In the genomic region with DNA sequence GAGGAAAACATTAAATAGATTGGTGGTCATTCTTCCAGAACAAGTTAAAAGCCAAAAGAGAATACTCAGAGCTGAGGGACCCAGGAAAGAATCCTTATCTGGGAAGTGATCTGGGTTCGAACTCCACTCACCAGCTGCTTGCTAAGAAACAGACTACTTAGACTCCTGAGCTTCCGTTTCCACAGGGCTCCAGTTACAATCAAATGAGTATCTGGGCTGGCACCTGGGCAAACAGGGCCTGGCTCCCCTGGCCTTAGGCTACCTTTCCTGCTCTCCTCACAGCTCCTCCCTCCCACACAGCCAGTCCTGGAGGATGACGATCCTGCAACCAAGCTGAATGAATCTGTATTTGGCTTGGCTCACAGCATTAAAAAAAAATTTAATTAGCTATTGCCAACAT, we compare ENCODE assay signal across 19 cellular contexts. TPM values are rescaled to one million over a fixed set of nuclear protein-coding genes. Genes with fewer than 3 reads are reported as not detected.
DNase-seq lines count a peak whose midpoint lies in the region; ATAC-seq, FAIRE-seq and TF ChIP-seq lines count a peak whose summit lies in the region.
"Had no signal": no experiment of that assay in that cellular context is flagged by ENCODE, and none has a peak within 500 bp of the region (broad histone marks: within the 10 kb centered on the region; RNA-seq: fewer than 3 reads in every experiment).

No MANE protein-coding gene starts in this region.

- no peaks in the 10 kb centered on the region for H3K27me3 Mint-ChIP-seq in activated CD4-positive, alpha-beta T cell treated with anti-CD3 and anti-CD28 coated beads, Interleukin-2, amount 10 ng/mL, durations not matched to agents 7 days and 5 days
- H3K27me3 Mint-ChIP-seq: activated naive CD8-positive, alpha-beta T cell; naive B cell had no signal

- WGBS in small intestine, 3 donors: 21 to 61% (median 42%) methylated on average over 3 of the region's 3 CpGs

- CTCF ChIA-PET in activated CD4-positive, alpha-beta T cell treated with anti-CD3 and anti-CD28 coated beads, Interleukin-2, amount 10 ng/mL, durations not matched to agents 7 days and 5 days (lab: Charles Lee): interaction anchor here (0.8 kb wide), 1 partner anchor 26 kb away, joined by 3 read pairs; no protein-coding TSS in a partner anchor

- H3K36me3 ChIP-seq in small intestine (ENCODE audit: control insufficient read depth in 2 of 2, insufficient read depth in 2 of 2, low read length in 2 of 2): no peaks in the 10 kb centered on the region

- DNase-seq in NCI-H748 (lab: John Stamatoyannopoulos, UW; ENCODE audit: unreplicated experiment): peak; percentile 30
- DNase-seq in NCI-H748 treated with DMSO at 0.1 percent for 48 hours (lab: John Stamatoyannopoulos, UW): no peak
- DNase-seq in NCI-H526 treated with DMSO at 0.1 percent for 48 hours (lab: John Stamatoyannopoulos, UW): peak; percentile 64
- peak in 1 of 2 donors; percentile 52 for DNase-seq in foreskin keratinocyte
- DNase-seq in small intestine: peak; percentile 66
- no peak for DNase-seq in GDM1 (lab: John Stamatoyannopoulos, UW)
- DNase-seq in activated CD4-positive, alpha-beta T cell treated with anti-CD3 and anti-CD28 coated beads, Interleukin-2, amount 10 ng/mL, durations not matched to agents 7 days and 5 days: no peak
- DNase-seq in NCI-H226: no peak
- DNase-seq: activated CD8-positive, alpha-beta memory T cell treated with anti-CD3 and anti-CD28 coated beads, Interleukin-2, amount 50 U/mL, for 48 hours; cerebellar nuclear complex; left ventricle myocardium inferior; naive B cell; NCI-H1105; stimulated activated CD4-positive, alpha-beta T cell treated with anti-CD3 and anti-CD28 coated beads, Interleukin-1b, Interleukin-23, amount 100 ng/mL, for 48 hours; stimulated activated CD8-positive, alpha-beta memory T cell treated with anti-CD3 and anti-CD28 coated beads, Interleukin-4, amount 100 ng/mL, for 48 hours had no signal

- peaks cover 8% of the 10 kb centered on the region for H3K9me3 Mint-ChIP-seq in activated CD4-positive, alpha-beta T cell treated with anti-CD3 and anti-CD28 coated beads, Interleukin-2, amount 10 ng/mL, durations not matched to agents 7 days and 5 days
- H3K9me3 Mint-ChIP-seq: naive B cell, WTC11 had no signal

- H3K4me3 ChIP-seq in small intestine (ENCODE audit: low read depth in 1 of 2, low read length in 2 of 2): no peak overlapping the region
- H3K4me3 ChIP-seq: left ventricle myocardium inferior, tibial nerve had no signal

- no peak overlapping the region for H3K27ac Mint-ChIP-seq in activated CD4-positive, alpha-beta T cell treated with anti-CD3 and anti-CD28 coated beads, Interleukin-2, amount 10 ng/mL, durations not matched to agents 7 days and 5 days
- H3K27ac Mint-ChIP-seq: activated naive CD8-positive, alpha-beta T cell; WTC11 had no signal

- TF ChIP-seq CTCF in foreskin keratinocyte (conservative IDR thresholded peaks at IDR 0.05): no peak

- no peak for FAIRE-seq in small intestine (lab: Jason Lieb, UNC)
- FAIRE-seq: GM12892 had no signal

- peaks cover 5% of the 10 kb centered on the region for H3K4me1 ChIP-seq in foreskin keratinocyte
- peaks cover 0 to 11% of the 10 kb centered on the region in 2 donors for H3K4me1 ChIP-seq in small intestine (ENCODE audit: control insufficient read depth in 2 of 2, insufficient read depth in 1 of 2, low read depth in 1 of 2, low read length in 1 of 2)

- H3K4me3 Mint-ChIP-seq in activated CD4-positive, alpha-beta T cell treated with anti-CD3 and anti-CD28 coated beads, Interleukin-2, amount 10 ng/mL, durations not matched to agents 7 days and 5 days: no peak overlapping the region

- H3K27ac ChIP-seq in foreskin keratinocyte: no peak overlapping the region
- H3K27ac ChIP-seq in small intestine (ENCODE audit: low read depth in 1 of 2, low read length in 1 of 2): no peak overlapping the region
- H3K27ac ChIP-seq: left ventricle myocardium inferior, tibial nerve had no signal

- peaks cover 34% of the 10 kb centered on the region for H3K4me1 Mint-ChIP-seq in activated CD4-positive, alpha-beta T cell treated with anti-CD3 and anti-CD28 coated beads, Interleukin-2, amount 10 ng/mL, durations not matched to agents 7 days and 5 days

- peaks cover 34% of the 10 kb centered on the region for H3K36me3 Mint-ChIP-seq in activated CD4-positive, alpha-beta T cell treated with anti-CD3 and anti-CD28 coated beads, Interleukin-2, amount 10 ng/mL, durations not matched to agents 7 days and 5 days (ENCODE audit: low read depth)

- H3K27me3 ChIP-seq in foreskin keratinocyte (no peaks in the 10 kb centered on the region), small intestine (ENCODE audit: control insufficient read depth in 2 of 2, insufficient read depth in 2 of 2, low read length in 2 of 2) (no peaks in the 10 kb centered on the region)
- H3K27me3 ChIP-seq: tibial nerve had no signal

- H3K9me3 ChIP-seq in small intestine (ENCODE audit: control insufficient read depth, low read depth): no peaks in the 10 kb centered on the region
- H3K9me3 ChIP-seq: left ventricle myocardium inferior, tibial nerve had no signal

- POLR2A ChIA-PET in activated CD4-positive, alpha-beta T cell treated with anti-CD3 and anti-CD28 coated beads, Interleukin-2, amount 10 ng/mL, durations not matched to agents 7 days and 5 days (lab: Charles Lee): no interaction called here

- ATAC-seq in foreskin keratinocyte: peak; percentile 47
- ATAC-seq: WTC11 had no signal

RNA-seq across cellular contexts. Expression of a gene that starts 2.5 kb away (rescaled TPM):
- total RNA-seq in foreskin keratinocyte: 26.4 and 30.3 TPM in 2 replicates
- polyA plus RNA-seq in foreskin keratinocyte: 15.0 and 17.9 TPM in 2 replicates
- polyA plus RNA-seq in small intestine: 10 to 100 TPM; 13.2 to 18.4 (median 13.9) TPM
- total RNA-seq in activated CD4-positive, alpha-beta T cell treated with anti-CD3 and anti-CD28 coated beads, Interleukin-2, amount 10 ng/mL, durations not matched to agents 7 days and 5 days: 10 to 100 TPM; 39.6 to 47.6 TPM

Comparison
In these comparisons a context has a peak if more than half of its experiments do, and no peak if none do; other contexts are left out.
1. DNase-seq: peak in NCI-H748 (single experiment), NCI-H526 treated with DMSO at 0.1 percent for 48 hours (single experiment) and small intestine (single experiment); none in NCI-H748 treated with DMSO at 0.1 percent for 48 hours (single experiment), GDM1 (single experiment), activated CD4-positive, alpha-beta T cell treated with anti-CD3 and anti-CD28 coated beads, Interleukin-2, amount 10 ng/mL, durations not matched to agents 7 days and 5 days (single experiment) and NCI-H226 (single experiment).